Comparison of ENCODE assay signal across 9 cellular contexts in genomic region chr9:22208846-22209585, GRCh38.
DNase-seq lines count a peak whose midpoint lies in the region; ATAC-seq lines count a peak whose summit lies in the region.
"Had no signal": no experiment of that assay in that cellular context is flagged by ENCODE, and none has a peak within 500 bp of the region (broad histone marks: within the 10 kb centered on the region; RNA-seq: fewer than 3 reads in every experiment).

No MANE protein-coding gene starts in this region.

- intact Hi-C loops in activated naive CD4-positive, alpha-beta T cell treated with anti-CD3 and anti-CD28 coated beads for 36 hours (cut with micrococcal nuclease) = loop anchor here (1.0 to 2.0 kb wide), 3 partner anchors 33 to 129 kb away; no protein-coding TSS in a partner anchor
- intact Hi-C loops in left cardiac atrium (cut with DNase I) = no loop called here

- H3K9me3 Mint-ChIP-seq in activated naive CD4-positive, alpha-beta T cell treated with anti-CD3 and anti-CD28 coated beads for 36 hours = no peaks in the 10 kb centered on the region

- CTCF ChIA-PET in activated naive CD4-positive, alpha-beta T cell treated with anti-CD3 and anti-CD28 coated beads for 36 hours (lab: Charles Lee) = interaction anchor here (0.6 kb wide), 1 partner anchor 972 kb away, joined by 3 read pairs; no protein-coding TSS in a partner anchor

- H3K4me1 Mint-ChIP-seq in activated naive CD4-positive, alpha-beta T cell treated with anti-CD3 and anti-CD28 coated beads for 36 hours (ENCODE audit: low read depth) = peaks cover 22% of the 10 kb centered on the region

- H3K27me3 Mint-ChIP-seq in activated naive CD4-positive, alpha-beta T cell treated with anti-CD3 and anti-CD28 coated beads for 36 hours (ENCODE audit: low read depth) = no peaks in the 10 kb centered on the region

- H3K9me3 ChIP-seq in HAP-1 = no peaks in the 10 kb centered on the region
- H3K9me3 ChIP-seq: Caco-2 had no signal

- peak; percentile 14 for DNase-seq in activated naive CD4-positive, alpha-beta T cell treated with anti-CD3 and anti-CD28 coated beads for 36 hours
- DNase-seq in activated naive CD4-positive, alpha-beta T cell treated with anti-CD3 and anti-CD28 coated beads, Interleukin-2, amount 50 U/mL, for 16 hours = no peak
- DNase-seq in OCI-M1 (lab: John Stamatoyannopoulos, UW) (peak; percentile 90), dedifferentiated amniotic fluid mesenchymal stem cell (ENCODE audit: extremely low spot score) (peak; percentile 56), stromal cell of bone marrow (ENCODE audit: low read depth) (peak; percentile 41), left cardiac atrium (no peak), HAP-1 (ENCODE audit: low spot score in 2 of 2) (no peak)
- DNase-seq: Caco-2 had no signal

- H3K36me3 ChIP-seq in HAP-1 (replicated peaks) = no peaks in the 10 kb centered on the region

- no peak for ATAC-seq in GM19324 (IDR thresholded peaks at IDR 0.05; ENCODE audit: low FRiP score, unreplicated experiment)
- no peak for ATAC-seq in left cardiac atrium

- no peaks in the 10 kb centered on the region for H3K4me1 ChIP-seq in HAP-1

- in situ Hi-C loops in HAP-1 (cut with MboI; ENCODE audit: low sequenced_read_pairs) = no loop called here

- no peak overlapping the region for H3K27ac Mint-ChIP-seq in activated naive CD4-positive, alpha-beta T cell treated with anti-CD3 and anti-CD28 coated beads for 36 hours

- H3K36me3 Mint-ChIP-seq in activated naive CD4-positive, alpha-beta T cell treated with anti-CD3 and anti-CD28 coated beads for 36 hours (ENCODE audit: low read depth) = no peaks in the 10 kb centered on the region

- no peak overlapping the region for H3K4me3 Mint-ChIP-seq in activated naive CD4-positive, alpha-beta T cell treated with anti-CD3 and anti-CD28 coated beads for 36 hours

- H3K27me3 ChIP-seq in HAP-1 (ENCODE audit: low read depth) = no peaks in the 10 kb centered on the region

- H3K4me3 ChIP-seq in HAP-1 = no peak overlapping the region

Comparison
In these comparisons a context has a peak if more than half of its experiments do, and no peak if none do; other contexts are left out.
1. DNase-seq: peak in activated naive CD4-positive, alpha-beta T cell treated with anti-CD3 and anti-CD28 coated beads for 36 hours (single experiment), OCI-M1 (single experiment), dedifferentiated amniotic fluid mesenchymal stem cell (single experiment) and stromal cell of bone marrow (single experiment); none in activated naive CD4-positive, alpha-beta T cell treated with anti-CD3 and anti-CD28 coated beads, Interleukin-2, amount 50 U/mL, for 16 hours (single experiment), left cardiac atrium (single experiment) and HAP-1 (0 of 2).